1 cellular context compared by ENCODE assay signal in the genomic region with DNA sequence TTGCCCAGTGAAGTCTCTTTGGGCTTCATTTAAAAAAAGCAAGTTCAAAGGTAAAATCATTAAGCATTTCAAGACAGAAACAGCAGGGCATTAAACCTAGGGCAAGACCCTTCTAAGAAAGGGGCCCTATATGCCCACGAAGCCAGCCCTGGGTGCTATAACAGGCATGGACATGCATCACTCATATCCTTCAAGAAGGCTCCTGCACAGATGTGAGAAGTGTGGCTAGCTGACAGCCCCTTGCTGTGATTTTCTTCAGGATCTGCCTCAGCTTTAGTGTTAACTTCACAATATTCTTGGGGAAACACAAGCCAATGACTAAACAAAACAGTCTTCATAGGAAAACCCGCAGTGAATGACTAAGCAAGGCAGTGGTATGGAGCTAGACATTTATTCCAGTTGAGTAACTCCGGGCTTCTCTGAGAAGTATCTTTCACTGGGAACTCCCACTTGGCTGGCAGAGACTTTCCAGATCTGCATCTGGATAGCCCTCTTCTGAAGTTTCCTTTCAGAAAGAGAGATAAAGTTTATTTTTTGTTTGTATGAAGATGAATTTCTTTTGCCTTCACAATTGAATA.
TF ChIP-seq lines count a peak whose summit lies in the region.

No MANE protein-coding gene starts in this region.

TF ChIP-seq in GM23338, 12 proteins besides CTCF, POLR2A, EP300 and RAD21:
- TF ChIP-seq, protein P1, sequence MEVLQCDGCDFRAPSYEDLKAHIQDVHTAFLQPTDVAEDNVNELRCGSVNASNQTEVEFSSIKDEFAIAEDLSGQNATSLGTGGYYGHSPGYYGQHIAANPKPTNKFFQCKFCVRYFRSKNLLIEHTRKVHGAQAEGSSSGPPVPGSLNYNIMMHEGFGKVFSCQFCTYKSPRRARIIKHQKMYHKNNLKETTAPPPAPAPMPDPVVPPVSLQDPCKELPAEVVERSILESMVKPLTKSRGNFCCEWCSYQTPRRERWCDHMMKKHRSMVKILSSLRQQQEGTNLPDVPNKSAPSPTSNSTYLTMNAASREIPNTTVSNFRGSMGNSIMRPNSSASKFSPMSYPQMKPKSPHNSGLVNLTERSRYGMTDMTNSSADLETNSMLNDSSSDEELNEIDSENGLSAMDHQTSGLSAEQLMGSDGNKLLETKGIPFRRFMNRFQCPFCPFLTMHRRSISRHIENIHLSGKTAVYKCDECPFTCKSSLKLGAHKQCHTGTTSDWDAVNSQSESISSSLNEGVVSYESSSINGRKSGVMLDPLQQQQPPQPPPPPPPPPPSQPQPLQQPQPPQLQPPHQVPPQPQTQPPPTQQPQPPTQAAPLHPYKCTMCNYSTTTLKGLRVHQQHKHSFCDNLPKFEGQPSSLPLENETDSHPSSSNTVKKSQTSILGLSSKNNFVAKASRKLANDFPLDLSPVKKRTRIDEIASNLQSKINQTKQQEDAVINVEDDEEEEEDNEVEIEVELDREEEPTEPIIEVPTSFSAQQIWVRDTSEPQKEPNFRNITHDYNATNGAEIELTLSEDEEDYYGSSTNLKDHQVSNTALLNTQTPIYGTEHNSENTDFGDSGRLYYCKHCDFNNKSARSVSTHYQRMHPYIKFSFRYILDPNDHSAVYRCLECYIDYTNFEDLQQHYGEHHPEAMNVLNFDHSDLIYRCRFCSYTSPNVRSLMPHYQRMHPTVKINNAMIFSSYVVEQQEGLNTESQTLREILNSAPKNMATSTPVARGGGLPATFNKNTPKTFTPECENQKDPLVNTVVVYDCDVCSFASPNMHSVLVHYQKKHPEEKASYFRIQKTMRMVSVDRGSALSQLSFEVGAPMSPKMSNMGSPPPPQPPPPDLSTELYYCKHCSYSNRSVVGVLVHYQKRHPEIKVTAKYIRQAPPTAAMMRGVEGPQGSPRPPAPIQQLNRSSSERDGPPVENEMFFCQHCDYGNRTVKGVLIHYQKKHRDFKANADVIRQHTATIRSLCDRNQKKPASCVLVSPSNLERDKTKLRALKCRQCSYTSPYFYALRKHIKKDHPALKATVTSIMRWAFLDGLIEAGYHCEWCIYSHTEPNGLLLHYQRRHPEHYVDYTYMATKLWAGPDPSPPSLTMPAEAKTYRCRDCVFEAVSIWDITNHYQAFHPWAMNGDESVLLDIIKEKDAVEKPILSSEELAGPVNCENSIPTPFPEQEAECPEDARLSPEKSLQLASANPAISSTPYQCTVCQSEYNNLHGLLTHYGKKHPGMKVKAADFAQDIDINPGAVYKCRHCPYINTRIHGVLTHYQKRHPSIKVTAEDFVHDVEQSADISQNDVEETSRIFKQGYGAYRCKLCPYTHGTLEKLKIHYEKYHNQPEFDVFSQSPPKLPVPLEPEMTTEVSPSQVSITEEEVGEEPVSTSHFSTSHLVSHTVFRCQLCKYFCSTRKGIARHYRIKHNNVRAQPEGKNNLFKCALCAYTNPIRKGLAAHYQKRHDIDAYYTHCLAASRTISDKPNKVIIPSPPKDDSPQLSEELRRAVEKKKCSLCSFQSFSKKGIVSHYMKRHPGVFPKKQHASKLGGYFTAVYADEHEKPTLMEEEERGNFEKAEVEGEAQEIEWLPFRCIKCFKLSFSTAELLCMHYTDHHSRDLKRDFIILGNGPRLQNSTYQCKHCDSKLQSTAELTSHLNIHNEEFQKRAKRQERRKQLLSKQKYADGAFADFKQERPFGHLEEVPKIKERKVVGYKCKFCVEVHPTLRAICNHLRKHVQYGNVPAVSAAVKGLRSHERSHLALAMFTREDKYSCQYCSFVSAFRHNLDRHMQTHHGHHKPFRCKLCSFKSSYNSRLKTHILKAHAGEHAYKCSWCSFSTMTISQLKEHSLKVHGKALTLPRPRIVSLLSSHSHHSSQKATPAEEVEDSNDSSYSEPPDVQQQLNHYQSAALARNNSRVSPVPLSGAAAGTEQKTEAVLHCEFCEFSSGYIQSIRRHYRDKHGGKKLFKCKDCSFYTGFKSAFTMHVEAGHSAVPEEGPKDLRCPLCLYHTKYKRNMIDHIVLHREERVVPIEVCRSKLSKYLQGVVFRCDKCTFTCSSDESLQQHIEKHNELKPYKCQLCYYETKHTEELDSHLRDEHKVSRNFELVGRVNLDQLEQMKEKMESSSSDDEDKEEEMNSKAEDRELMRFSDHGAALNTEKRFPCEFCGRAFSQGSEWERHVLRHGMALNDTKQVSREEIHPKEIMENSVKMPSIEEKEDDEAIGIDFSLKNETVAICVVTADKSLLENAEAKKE (CRISPR knock-in tag; IDR thresholded peaks at IDR 0.05), result no peak
- no peak for TF ChIP-seq ETS1 (IDR thresholded peaks at IDR 0.05)
- TF ChIP-seq JUNB (IDR thresholded peaks at IDR 0.05; ENCODE audit: unreplicated experiment), result no peak
- no peak for TF ChIP-seq REST (IDR thresholded peaks at IDR 0.05; ENCODE audit: unreplicated experiment)
- no peak for TF ChIP-seq EZH2 (IDR thresholded peaks at IDR 0.05; ENCODE audit: low read depth, unreplicated experiment)
- no peak for TF ChIP-seq ZNF331 (CRISPR knock-in tag; IDR thresholded peaks at IDR 0.05; ENCODE audit: low read depth)
- no peak for TF ChIP-seq ZNF114 (CRISPR knock-in tag; IDR thresholded peaks at IDR 0.05)
- no peak for TF ChIP-seq CREB1 (CRISPR knock-in tag; IDR thresholded peaks at IDR 0.05; ENCODE audit: low read depth)
- no peak for TF ChIP-seq NANOG (IDR thresholded peaks at IDR 0.05; ENCODE audit: borderline replicate concordance)
- TF ChIP-seq POLR2AphosphoS5 (IDR thresholded peaks at IDR 0.05; ENCODE audit: low read depth), result no peak
- TF ChIP-seq EZH2phosphoT487 (IDR thresholded peaks at IDR 0.05; ENCODE audit: unreplicated experiment), result no peak
- TF ChIP-seq STAT1 (IDR thresholded peaks at IDR 0.05; ENCODE audit: unreplicated experiment), result no peak
